8 cellular contexts compared by ENCODE assay signal in the genomic region with DNA sequence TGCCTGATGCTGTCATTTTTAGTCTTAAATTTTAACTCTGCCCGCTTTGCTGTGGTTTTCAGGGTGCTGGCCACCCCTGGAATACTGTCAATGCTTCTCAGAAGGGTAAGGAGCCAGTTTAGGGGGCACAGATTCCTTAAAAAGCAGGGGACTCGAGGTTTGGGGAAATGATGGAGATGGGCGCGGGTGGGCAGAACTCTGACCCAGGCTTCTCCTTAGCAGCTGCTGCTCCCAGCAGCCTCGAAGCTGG. TPM values are rescaled to one million over a fixed set of nuclear protein-coding genes. Genes with fewer than 3 reads are reported as not detected.
DNase-seq lines count a peak whose midpoint lies in the region; ATAC-seq and TF ChIP-seq lines count a peak whose summit lies in the region.

No MANE protein-coding gene starts in this region.

- H3K9me3 ChIP-seq in lower lobe of right lung (no peaks in the 10 kb centered on the region), stomach smooth muscle (ENCODE audit: control insufficient read depth in 2 of 2, low read length in 2 of 2) (no peaks in the 10 kb centered on the region)

- H3K4me3 ChIP-seq in lower lobe of right lung: peak overlapping the region; percentile 10
- H3K4me3 ChIP-seq in stomach smooth muscle (ENCODE audit: low read length in 2 of 2): peak overlapping the region; percentile 20 to 55

- H3K9ac ChIP-seq in stomach smooth muscle (ENCODE audit: low read length in 2 of 2): peak overlapping the region; percentile 68 to 73

- H3K27me3 ChIP-seq in lower lobe of right lung (ENCODE audit: low read depth): no peaks in the 10 kb centered on the region
- H3K27me3 ChIP-seq in stomach smooth muscle (ENCODE audit: control insufficient read depth in 1 of 2, insufficient read depth in 2 of 2, low read length in 2 of 2): no peaks in the 10 kb centered on the region

- H3K27ac Mint-ChIP-seq in T-helper 1 cell treated with Interleukin-12 subunit alpha and Interleukin-12 subunit beta and Interleukin-4 antibody, amounts not matched to agents 30 μg/mL and 1 μg/mL, for 36 hours: peak overlapping the region; percentile 70
- peak overlapping the region; percentile 68 for H3K27ac Mint-ChIP-seq in activated T-helper 2 cell treated with anti-CD3 and anti-CD28 coated beads, Interferon-gamma antibody, Interleukin-2, Interleukin-4, amounts not matched to agents 10 μg/mL and 5 μg/mL and 100 μg/mL, durations not matched to agents 14 hours and 24 hours and 36 hours

- H3K36me3 Mint-ChIP-seq in T-helper 1 cell treated with Interleukin-12 subunit alpha and Interleukin-12 subunit beta and Interleukin-4 antibody, amounts not matched to agents 30 μg/mL and 1 μg/mL, for 36 hours (ENCODE audit: low read depth): peaks cover 58% of the 10 kb centered on the region
- peaks cover 89% of the 10 kb centered on the region for H3K36me3 Mint-ChIP-seq in activated T-helper 2 cell treated with anti-CD3 and anti-CD28 coated beads, Interferon-gamma antibody, Interleukin-2, Interleukin-4, amounts not matched to agents 10 μg/mL and 5 μg/mL and 100 μg/mL, durations not matched to agents 14 hours and 24 hours and 36 hours (ENCODE audit: low read depth)

- ATAC-seq in lower lobe of right lung (no peak), GM19455 (IDR thresholded peaks at IDR 0.05; ENCODE audit: unreplicated experiment) (no peak)

- DNase-seq in T-helper 1 cell: no peak
- no peak for DNase-seq in activated T-helper 2 cell treated with anti-CD3 and anti-CD28 coated beads, Interferon-gamma antibody, Interleukin-2, Interleukin-4, amounts not matched to agents 10 μg/mL and 5 μg/mL and 100 μg/mL, durations not matched to agents 14 hours and 24 hours and 36 hours (ENCODE audit: low spot score)
- no peak for DNase-seq in lower lobe of right lung
- no peak for DNase-seq in T-helper 9 cell
- no peak for DNase-seq in NCI-H774 (lab: John Stamatoyannopoulos, UW)

- H3K4me1 Mint-ChIP-seq in T-helper 1 cell treated with Interleukin-12 subunit alpha and Interleukin-12 subunit beta and Interleukin-4 antibody, amounts not matched to agents 30 μg/mL and 1 μg/mL, for 36 hours (ENCODE audit: low read depth): peaks cover 55% of the 10 kb centered on the region
- H3K4me1 Mint-ChIP-seq in activated T-helper 2 cell treated with anti-CD3 and anti-CD28 coated beads, Interferon-gamma antibody, Interleukin-2, Interleukin-4, amounts not matched to agents 10 μg/mL and 5 μg/mL and 100 μg/mL, durations not matched to agents 14 hours and 24 hours and 36 hours (ENCODE audit: low read depth): peaks cover 57% of the 10 kb centered on the region

- no peaks in the 10 kb centered on the region for H3K9me3 Mint-ChIP-seq in T-helper 1 cell treated with Interleukin-12 subunit alpha and Interleukin-12 subunit beta and Interleukin-4 antibody, amounts not matched to agents 30 μg/mL and 1 μg/mL, for 36 hours
- H3K9me3 Mint-ChIP-seq in activated T-helper 2 cell treated with anti-CD3 and anti-CD28 coated beads, Interferon-gamma antibody, Interleukin-2, Interleukin-4, amounts not matched to agents 10 μg/mL and 5 μg/mL and 100 μg/mL, durations not matched to agents 14 hours and 24 hours and 36 hours: no peaks in the 10 kb centered on the region

- H3K27me3 Mint-ChIP-seq in T-helper 1 cell treated with Interleukin-12 subunit alpha and Interleukin-12 subunit beta and Interleukin-4 antibody, amounts not matched to agents 30 μg/mL and 1 μg/mL, for 36 hours (ENCODE audit: low read depth): no peaks in the 10 kb centered on the region
- H3K27me3 Mint-ChIP-seq in activated T-helper 2 cell treated with anti-CD3 and anti-CD28 coated beads, Interferon-gamma antibody, Interleukin-2, Interleukin-4, amounts not matched to agents 10 μg/mL and 5 μg/mL and 100 μg/mL, durations not matched to agents 14 hours and 24 hours and 36 hours (ENCODE audit: low read depth): no peaks in the 10 kb centered on the region

- no peak overlapping the region for H3K4me3 Mint-ChIP-seq in T-helper 1 cell treated with Interleukin-12 subunit alpha and Interleukin-12 subunit beta and Interleukin-4 antibody, amounts not matched to agents 30 μg/mL and 1 μg/mL, for 36 hours
- peak overlapping the region; percentile 33 for H3K4me3 Mint-ChIP-seq in activated T-helper 2 cell treated with anti-CD3 and anti-CD28 coated beads, Interferon-gamma antibody, Interleukin-2, Interleukin-4, amounts not matched to agents 10 μg/mL and 5 μg/mL and 100 μg/mL, durations not matched to agents 14 hours and 24 hours and 36 hours (ENCODE audit: low read depth)

- H3K36me3 ChIP-seq in lower lobe of right lung (peaks cover 87% of the 10 kb centered on the region), stomach smooth muscle (ENCODE audit: control insufficient read depth in 2 of 2, insufficient read depth in 2 of 2, low read length in 2 of 2) (peaks cover 43 to 49% of the 10 kb centered on the region in 2 donors)

- peaks cover 44% of the 10 kb centered on the region for H3K4me1 ChIP-seq in lower lobe of right lung
- H3K4me1 ChIP-seq in stomach smooth muscle (ENCODE audit: control insufficient read depth, insufficient read depth, low read length): peaks cover 35% of the 10 kb centered on the region

- no peak for TF ChIP-seq CTCF in lower lobe of right lung (IDR thresholded peaks at IDR 0.05)

- H3K27ac ChIP-seq in lower lobe of right lung (peak overlapping the region; percentile 71), stomach smooth muscle (ENCODE audit: low read length) (peak overlapping the region; percentile 98)

- intact Hi-C loops in activated T-helper 2 cell treated with anti-CD3 and anti-CD28 coated beads, Interferon-gamma antibody, Interleukin-2, Interleukin-4, amounts not matched to agents 10 μg/mL and 5 μg/mL and 100 μg/mL, durations not matched to agents 14 hours and 24 hours and 36 hours (cut with micrococcal nuclease): loop anchor here (2.0 to 10.0 kb wide), 2 partner anchors 95 to 213 kb away; no protein-coding TSS in a partner anchor
- intact Hi-C loops in lower lobe of right lung (cut with DNase I): loop anchor here (10.0 kb wide), 1 partner anchor 203 kb away; no protein-coding TSS in a partner anchor

RNA-seq across cellular contexts. Expression of gene STAT5A, which starts 23.7 kb away (rescaled TPM):
- total RNA-seq in activated T-helper 2 cell treated with anti-CD3 and anti-CD28 coated beads, Interferon-gamma antibody, Interleukin-2, Interleukin-4, amounts not matched to agents 10 μg/mL and 5 μg/mL and 100 μg/mL, durations not matched to agents 14 hours and 24 hours and 36 hours: 288 and 302 TPM in 2 replicates
- 53.3 TPM for total RNA-seq in lower lobe of right lung

RNA-seq across cellular contexts. Expression of gene STAT5B, which starts 35.8 kb away (rescaled TPM):
- 162 and 164 TPM in 2 replicates for total RNA-seq in activated T-helper 2 cell treated with anti-CD3 and anti-CD28 coated beads, Interferon-gamma antibody, Interleukin-2, Interleukin-4, amounts not matched to agents 10 μg/mL and 5 μg/mL and 100 μg/mL, durations not matched to agents 14 hours and 24 hours and 36 hours
- 67.9 TPM for total RNA-seq in lower lobe of right lung
